8 cellular contexts compared by ENCODE assay signal in the genomic region with DNA sequence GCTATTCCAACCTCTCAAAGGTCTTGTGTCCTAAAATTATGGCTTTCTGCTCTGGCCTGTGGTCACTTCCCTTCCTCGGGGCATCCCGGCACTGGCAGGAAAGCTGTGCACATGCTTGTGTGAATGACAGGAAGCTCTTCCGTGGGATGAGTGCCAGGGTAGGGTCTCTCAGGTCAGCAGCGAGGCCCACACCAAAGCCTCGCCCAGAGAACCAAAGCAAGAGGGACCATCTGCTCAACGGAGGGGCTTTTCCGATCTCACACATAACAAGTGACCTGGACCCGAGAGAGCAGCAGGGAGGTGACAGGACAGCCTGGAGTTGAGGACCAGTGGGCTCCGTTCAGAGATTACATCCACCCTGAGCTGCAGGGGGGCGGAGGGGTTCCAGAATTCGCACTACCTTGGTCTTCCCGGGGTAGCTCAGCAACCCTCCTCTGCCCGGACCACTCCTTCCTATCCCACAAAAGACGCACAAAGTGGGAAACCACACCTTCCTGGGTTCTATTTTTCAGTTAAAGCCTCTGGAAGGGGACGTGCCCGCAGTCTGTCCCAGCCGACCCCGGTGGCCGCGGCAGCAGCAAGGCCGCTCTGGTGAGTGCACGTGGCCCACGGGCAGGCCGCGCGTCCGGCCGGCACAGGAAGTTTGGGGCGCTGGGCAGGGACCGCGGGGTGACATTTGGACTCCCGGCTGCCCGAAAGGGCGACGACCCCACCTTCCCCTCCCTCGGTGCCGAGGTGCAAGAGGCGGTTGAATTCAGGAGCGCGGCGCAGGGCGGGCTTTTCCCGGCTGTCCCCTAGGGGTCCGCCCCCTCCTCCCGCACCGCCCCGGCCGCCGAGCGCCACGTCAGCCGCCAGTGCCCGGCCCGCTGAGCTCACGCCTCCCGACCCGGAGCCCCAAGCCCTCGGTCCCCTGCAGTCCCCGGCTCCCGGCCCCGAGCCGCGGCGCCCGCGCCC. TPM values are rescaled to one million over a fixed set of nuclear protein-coding genes. Genes with fewer than 3 reads are reported as not detected.
DNase-seq lines count a peak whose midpoint lies in the region; ATAC-seq and TF ChIP-seq lines count a peak whose summit lies in the region.

No MANE protein-coding gene starts in this region.

- ATAC-seq in GM18909 (IDR thresholded peaks at IDR 0.05; ENCODE audit: poor library complexity, unreplicated experiment), result peak; percentile 27
- ATAC-seq in HG03342 (IDR thresholded peaks at IDR 0.05; ENCODE audit: unreplicated experiment), result peak; percentile 33

- H3K4me1 ChIP-seq in iPS-15b (ENCODE audit: control insufficient read depth, insufficient read depth, low read length) (no peaks in the 10 kb centered on the region), skeletal muscle satellite cell (ENCODE audit: control insufficient read depth, insufficient read depth, low read length) (peaks cover 14% of the 10 kb centered on the region)

- peak overlapping the region; percentile 72 for H3K4me3 ChIP-seq in BJ (ENCODE audit: low read depth, low read length)
- peak overlapping the region; percentile 62 for H3K4me3 ChIP-seq in astrocyte of the spinal cord (ENCODE audit: low read depth, low read length)
- H3K4me3 ChIP-seq in iPS-15b (ENCODE audit: low read depth, low read length), result peak overlapping the region; percentile 81
- peak overlapping the region; percentile 80 for H3K4me3 ChIP-seq in skeletal muscle satellite cell (ENCODE audit: low read length)

- H3K4me2 ChIP-seq in skeletal muscle satellite cell (ENCODE audit: low read length), result peak overlapping the region; percentile 96

- H3K36me3 ChIP-seq in BJ (ENCODE audit: control insufficient read depth, insufficient read depth, low read length) (no peaks in the 10 kb centered on the region), iPS-15b (ENCODE audit: control insufficient read depth, insufficient read depth, low read length) (peaks cover 2% of the 10 kb centered on the region), skeletal muscle satellite cell (ENCODE audit: insufficient read depth, low read length) (peaks cover 4% of the 10 kb centered on the region)

- H3K27me3 ChIP-seq in BJ (ENCODE audit: control insufficient read depth, insufficient read depth, low read length) (peaks cover 2% of the 10 kb centered on the region; the same call in 1 of the 2 replicates), iPS-15b (ENCODE audit: control insufficient read depth, insufficient read depth, low read length) (peaks cover 22% of the 10 kb centered on the region), skeletal muscle satellite cell (ENCODE audit: control insufficient read depth, insufficient read depth, low read length) (peaks cover 15% of the 10 kb centered on the region)

- H3K9me3 ChIP-seq in iPS-15b (ENCODE audit: control insufficient read depth, insufficient read depth, low read length), result no peaks in the 10 kb centered on the region
- H3K9me3 ChIP-seq in skeletal muscle satellite cell (replicated peaks; ENCODE audit: low read length), result no peaks in the 10 kb centered on the region

- POLR2A ChIA-PET in BJ (lab: Charles Lee), result no interaction called here

- H3K9ac ChIP-seq in iPS-15b (ENCODE audit: low read depth, low read length), result peak overlapping the region; percentile 63
- H3K9ac ChIP-seq in skeletal muscle satellite cell (ENCODE audit: low read depth, low read length), result peak overlapping the region; percentile 80

- TF ChIP-seq CTCF in BJ (IDR thresholded peaks at IDR 0.05; ENCODE audit: insufficient read depth, low read depth, low read length) (no peak), astrocyte of the spinal cord (IDR thresholded peaks at IDR 0.05; ENCODE audit: low read depth, low read length) (no peak)

- CTCF ChIA-PET in BJ (lab: Yijun Ruan, JAX), result no interaction called here

- no peak for DNase-seq in BJ (ENCODE audit: low read depth)
- peak; percentile 18 for DNase-seq in SK-N-DZ (ENCODE audit: low spot score)
- peak; percentile 30 for DNase-seq in astrocyte of the spinal cord (ENCODE audit: low read depth, low spot score)
- DNase-seq in mesenteric fat pad (ENCODE audit: low spot score), result no peak

- in situ Hi-C loops in astrocyte of the spinal cord (cut with HindIII; ENCODE audit: low sequenced_read_pairs), result no loop called here

RNA-seq across cellular contexts. Expression of a gene that starts 1.0 kb away (rescaled TPM):
- 253 and 273 TPM in 2 replicates for polyA plus RNA-seq in BJ (2011; rRNA removed)
- 132 and 139 TPM in 2 replicates for polyA minus RNA-seq in BJ (2011; rRNA and poly(A)+ RNA removed)
- polyA plus RNA-seq in SK-N-DZ (2014; cell fraction: cytosol; rRNA removed), result 159 and 168 TPM in 2 replicates
- polyA plus RNA-seq in SK-N-DZ (2014; cell fraction: nucleus; rRNA removed), result 91.9 and 94.3 TPM in 2 replicates
- total RNA-seq in skeletal muscle satellite cell (2012; rRNA removed), result 295 and 324 TPM in 2 replicates
- 153 TPM for total RNA-seq in mesenteric fat pad

Comparison
In these comparisons a context has a peak if more than half of its experiments do, and no peak if none do; other contexts are left out.
1. DNase-seq: peak in SK-N-DZ (single experiment) and astrocyte of the spinal cord (single experiment); none in BJ (single experiment) and mesenteric fat pad (single experiment).
2. Peak in every context shown above with its lines, with median percentiles within 50 percentile points of each other: H3K4me3 ChIP-seq.